In the genomic region with DNA sequence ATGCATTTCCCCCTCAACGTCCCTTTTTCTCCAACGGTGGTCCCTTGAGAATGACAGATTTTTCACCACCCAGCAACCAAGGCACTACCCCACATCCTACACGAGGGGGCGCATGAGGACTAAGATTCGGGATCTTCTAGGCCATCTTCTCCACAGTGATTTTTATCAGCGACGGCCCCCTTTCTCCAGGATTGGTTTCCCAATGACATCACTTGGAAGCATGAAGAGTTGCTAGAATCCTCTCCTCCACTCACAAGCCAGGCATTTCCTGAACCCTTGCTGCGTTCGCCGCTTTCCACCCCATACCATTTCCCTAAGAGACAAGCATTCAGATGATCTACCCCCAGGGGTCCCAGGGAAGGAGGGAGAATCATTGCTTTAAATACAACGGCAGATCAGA, we compare ENCODE assay signal across 8 cellular contexts.
DNase-seq lines count a peak whose midpoint lies in the region; ATAC-seq and TF ChIP-seq lines count a peak whose summit lies in the region.

No MANE protein-coding gene starts in this region.

- H3K4me3 ChIP-seq in esophagus muscularis mucosa: peak overlapping the region in 1 of 4 donors; percentile 14

- peak; percentile 73 for DNase-seq in AG08395 (ENCODE audit: low spot score)
- peak; percentile 41 for DNase-seq in NOMO-1 treated with DMSO at 0.1 percent for 48 hours (lab: John Stamatoyannopoulos, UW; ENCODE audit: unreplicated experiment)
- peak; percentile 57 for DNase-seq in activated T-cell treated with anti-CD3 and anti-CD28 coated beads for 24 hours (ENCODE audit: low read depth)
- no peak for DNase-seq in esophagus muscularis mucosa (ENCODE audit: extremely low spot score)
- peak; percentile 55 for DNase-seq in natural killer cell
- DNase-seq in stimulated activated naive B cell treated with anti-CD40 and anti-IgM and Interleukin-4, amounts not matched to agents 10 μg/mL and 1 μg/mL and 100 μg/mL, for 72 hours: peak; percentile 46

- H3K36me3 Mint-ChIP-seq in natural killer cell: no peaks in the 10 kb centered on the region
- H3K36me3 Mint-ChIP-seq in stimulated activated naive B cell treated with anti-CD40 and anti-IgM and Interleukin-4, amounts not matched to agents 10 μg/mL and 1 μg/mL and 100 μg/mL, for 72 hours: no peaks in the 10 kb centered on the region

- 30% methylated on average over 11 of the region's 11 CpGs for WGBS in esophagus muscularis mucosa

- intact Hi-C loops in esophagus muscularis mucosa (cut with DNase I): loop anchor here (2.0 to 10.0 kb wide), 5 partner anchors 218 to 734 kb away; partner anchors contain the start of gene HIVEP2
- intact Hi-C loops in natural killer cell (cut with micrococcal nuclease): loop anchor here (1.0 to 10.0 kb wide), 4 partner anchors 252 to 734 kb away; partner anchors contain the start of gene HIVEP2

- ATAC-seq in GM18502 (IDR thresholded peaks at IDR 0.05; ENCODE audit: poor library complexity, unreplicated experiment) (peak; percentile 83), HG03439 (IDR thresholded peaks at IDR 0.05; ENCODE audit: unreplicated experiment) (peak; percentile 84), natural killer cell (peak; percentile 82 to 94 (median 85))
- ATAC-seq in stimulated activated naive B cell treated with anti-CD40 and anti-IgM and Interleukin-4, amounts not matched to agents 10 μg/mL and 1 μg/mL and 100 μg/mL, for 72 hours (replicated peaks): peak; percentile 75 to 78

- no peaks in the 10 kb centered on the region for H3K9me3 ChIP-seq in esophagus muscularis mucosa

- no peaks in the 10 kb centered on the region for H3K36me3 ChIP-seq in esophagus muscularis mucosa

- no peak overlapping the region for H3K4me3 Mint-ChIP-seq in natural killer cell
- no peak overlapping the region for H3K4me3 Mint-ChIP-seq in stimulated activated naive B cell treated with anti-CD40 and anti-IgM and Interleukin-4, amounts not matched to agents 10 μg/mL and 1 μg/mL and 100 μg/mL, for 72 hours

- TF ChIP-seq CTCF in esophagus muscularis mucosa (IDR thresholded peaks at IDR 0.05) (peak; percentile 91 to 98 (median 93)), natural killer cell (IDR thresholded peaks at IDR 0.05) (peak; percentile 95)

- H3K4me1 Mint-ChIP-seq in natural killer cell: peaks cover 0 to 5% of the 10 kb centered on the region in 2 donors
- peaks cover 5 to 30% of the 10 kb centered on the region in 2 donors for H3K4me1 Mint-ChIP-seq in stimulated activated naive B cell treated with anti-CD40 and anti-IgM and Interleukin-4, amounts not matched to agents 10 μg/mL and 1 μg/mL and 100 μg/mL, for 72 hours

- no peak for TF ChIP-seq EP300 in esophagus muscularis mucosa (IDR thresholded peaks at IDR 0.05)

- H3K9me3 Mint-ChIP-seq in natural killer cell: no peaks in the 10 kb centered on the region
- H3K9me3 Mint-ChIP-seq in stimulated activated naive B cell treated with anti-CD40 and anti-IgM and Interleukin-4, amounts not matched to agents 10 μg/mL and 1 μg/mL and 100 μg/mL, for 72 hours: no peaks in the 10 kb centered on the region

- H3K27me3 ChIP-seq in esophagus muscularis mucosa: no peaks in the 10 kb centered on the region

- H3K4me1 ChIP-seq in esophagus muscularis mucosa: peaks cover 0 to 34% (median 20%) of the 10 kb centered on the region in 4 donors

- peaks cover 0 to 5% of the 10 kb centered on the region in 2 donors for H3K27me3 Mint-ChIP-seq in natural killer cell (ENCODE audit: low read depth in 2 of 2)
- no peaks in the 10 kb centered on the region for H3K27me3 Mint-ChIP-seq in stimulated activated naive B cell treated with anti-CD40 and anti-IgM and Interleukin-4, amounts not matched to agents 10 μg/mL and 1 μg/mL and 100 μg/mL, for 72 hours

- no peak for TF ChIP-seq POLR2A in esophagus muscularis mucosa (IDR thresholded peaks at IDR 0.05; ENCODE audit: low read depth)

- no peak overlapping the region for H3K27ac Mint-ChIP-seq in natural killer cell
- peak overlapping the region; percentile 74 for H3K27ac Mint-ChIP-seq in stimulated activated naive B cell treated with anti-CD40 and anti-IgM and Interleukin-4, amounts not matched to agents 10 μg/mL and 1 μg/mL and 100 μg/mL, for 72 hours

- no peak overlapping the region for H3K27ac ChIP-seq in esophagus muscularis mucosa (replicated peaks in 1 of 4)
